In the genomic region with DNA sequence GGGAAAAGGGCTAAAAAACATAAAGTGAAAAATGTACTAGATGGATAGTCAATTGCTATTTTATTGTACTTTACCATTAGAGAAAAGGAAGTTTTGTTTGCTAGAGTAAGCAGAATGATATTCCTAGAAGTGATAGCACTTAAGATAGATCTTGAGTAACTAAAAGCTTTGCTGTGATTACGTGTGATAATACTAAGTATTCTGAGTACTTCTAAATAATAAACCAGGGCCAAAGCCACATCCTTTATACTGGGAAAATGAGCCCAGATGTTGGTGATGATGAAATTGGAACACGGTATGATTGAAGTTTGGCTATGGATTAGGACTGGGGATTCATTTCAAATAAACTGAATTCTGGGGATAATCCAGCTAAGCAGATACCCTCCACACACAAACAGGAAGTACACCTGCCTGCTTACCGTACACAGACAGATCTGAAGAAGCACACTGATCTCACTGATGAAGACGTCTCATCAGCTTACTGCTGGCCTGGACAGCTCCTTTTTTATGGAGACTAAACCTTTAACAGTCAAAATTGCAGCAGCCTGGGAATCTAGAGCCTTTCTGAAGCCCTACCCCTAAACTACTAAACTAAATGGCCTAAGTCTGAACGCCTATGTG, we compare ENCODE assay signal across 1 cellular context.
TF ChIP-seq lines count a peak whose summit lies in the region.

No MANE protein-coding gene starts in this region.

TF ChIP-seq in GM23338, 12 proteins besides CTCF, POLR2A, EP300 and RAD21 (continued from another document):
- TF ChIP-seq, protein P1, sequence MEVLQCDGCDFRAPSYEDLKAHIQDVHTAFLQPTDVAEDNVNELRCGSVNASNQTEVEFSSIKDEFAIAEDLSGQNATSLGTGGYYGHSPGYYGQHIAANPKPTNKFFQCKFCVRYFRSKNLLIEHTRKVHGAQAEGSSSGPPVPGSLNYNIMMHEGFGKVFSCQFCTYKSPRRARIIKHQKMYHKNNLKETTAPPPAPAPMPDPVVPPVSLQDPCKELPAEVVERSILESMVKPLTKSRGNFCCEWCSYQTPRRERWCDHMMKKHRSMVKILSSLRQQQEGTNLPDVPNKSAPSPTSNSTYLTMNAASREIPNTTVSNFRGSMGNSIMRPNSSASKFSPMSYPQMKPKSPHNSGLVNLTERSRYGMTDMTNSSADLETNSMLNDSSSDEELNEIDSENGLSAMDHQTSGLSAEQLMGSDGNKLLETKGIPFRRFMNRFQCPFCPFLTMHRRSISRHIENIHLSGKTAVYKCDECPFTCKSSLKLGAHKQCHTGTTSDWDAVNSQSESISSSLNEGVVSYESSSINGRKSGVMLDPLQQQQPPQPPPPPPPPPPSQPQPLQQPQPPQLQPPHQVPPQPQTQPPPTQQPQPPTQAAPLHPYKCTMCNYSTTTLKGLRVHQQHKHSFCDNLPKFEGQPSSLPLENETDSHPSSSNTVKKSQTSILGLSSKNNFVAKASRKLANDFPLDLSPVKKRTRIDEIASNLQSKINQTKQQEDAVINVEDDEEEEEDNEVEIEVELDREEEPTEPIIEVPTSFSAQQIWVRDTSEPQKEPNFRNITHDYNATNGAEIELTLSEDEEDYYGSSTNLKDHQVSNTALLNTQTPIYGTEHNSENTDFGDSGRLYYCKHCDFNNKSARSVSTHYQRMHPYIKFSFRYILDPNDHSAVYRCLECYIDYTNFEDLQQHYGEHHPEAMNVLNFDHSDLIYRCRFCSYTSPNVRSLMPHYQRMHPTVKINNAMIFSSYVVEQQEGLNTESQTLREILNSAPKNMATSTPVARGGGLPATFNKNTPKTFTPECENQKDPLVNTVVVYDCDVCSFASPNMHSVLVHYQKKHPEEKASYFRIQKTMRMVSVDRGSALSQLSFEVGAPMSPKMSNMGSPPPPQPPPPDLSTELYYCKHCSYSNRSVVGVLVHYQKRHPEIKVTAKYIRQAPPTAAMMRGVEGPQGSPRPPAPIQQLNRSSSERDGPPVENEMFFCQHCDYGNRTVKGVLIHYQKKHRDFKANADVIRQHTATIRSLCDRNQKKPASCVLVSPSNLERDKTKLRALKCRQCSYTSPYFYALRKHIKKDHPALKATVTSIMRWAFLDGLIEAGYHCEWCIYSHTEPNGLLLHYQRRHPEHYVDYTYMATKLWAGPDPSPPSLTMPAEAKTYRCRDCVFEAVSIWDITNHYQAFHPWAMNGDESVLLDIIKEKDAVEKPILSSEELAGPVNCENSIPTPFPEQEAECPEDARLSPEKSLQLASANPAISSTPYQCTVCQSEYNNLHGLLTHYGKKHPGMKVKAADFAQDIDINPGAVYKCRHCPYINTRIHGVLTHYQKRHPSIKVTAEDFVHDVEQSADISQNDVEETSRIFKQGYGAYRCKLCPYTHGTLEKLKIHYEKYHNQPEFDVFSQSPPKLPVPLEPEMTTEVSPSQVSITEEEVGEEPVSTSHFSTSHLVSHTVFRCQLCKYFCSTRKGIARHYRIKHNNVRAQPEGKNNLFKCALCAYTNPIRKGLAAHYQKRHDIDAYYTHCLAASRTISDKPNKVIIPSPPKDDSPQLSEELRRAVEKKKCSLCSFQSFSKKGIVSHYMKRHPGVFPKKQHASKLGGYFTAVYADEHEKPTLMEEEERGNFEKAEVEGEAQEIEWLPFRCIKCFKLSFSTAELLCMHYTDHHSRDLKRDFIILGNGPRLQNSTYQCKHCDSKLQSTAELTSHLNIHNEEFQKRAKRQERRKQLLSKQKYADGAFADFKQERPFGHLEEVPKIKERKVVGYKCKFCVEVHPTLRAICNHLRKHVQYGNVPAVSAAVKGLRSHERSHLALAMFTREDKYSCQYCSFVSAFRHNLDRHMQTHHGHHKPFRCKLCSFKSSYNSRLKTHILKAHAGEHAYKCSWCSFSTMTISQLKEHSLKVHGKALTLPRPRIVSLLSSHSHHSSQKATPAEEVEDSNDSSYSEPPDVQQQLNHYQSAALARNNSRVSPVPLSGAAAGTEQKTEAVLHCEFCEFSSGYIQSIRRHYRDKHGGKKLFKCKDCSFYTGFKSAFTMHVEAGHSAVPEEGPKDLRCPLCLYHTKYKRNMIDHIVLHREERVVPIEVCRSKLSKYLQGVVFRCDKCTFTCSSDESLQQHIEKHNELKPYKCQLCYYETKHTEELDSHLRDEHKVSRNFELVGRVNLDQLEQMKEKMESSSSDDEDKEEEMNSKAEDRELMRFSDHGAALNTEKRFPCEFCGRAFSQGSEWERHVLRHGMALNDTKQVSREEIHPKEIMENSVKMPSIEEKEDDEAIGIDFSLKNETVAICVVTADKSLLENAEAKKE (CRISPR knock-in tag; IDR thresholded peaks at IDR 0.05) = no peak
- no peak for TF ChIP-seq CREB1 (CRISPR knock-in tag; IDR thresholded peaks at IDR 0.05; ENCODE audit: low read depth)
- no peak for TF ChIP-seq ZNF331 (CRISPR knock-in tag; IDR thresholded peaks at IDR 0.05; ENCODE audit: low read depth)
